ENCODE assay signal across 9 cellular contexts in genomic region chr22:38396440-38397069, GRCh38. TPM values are rescaled to one million over a fixed set of nuclear protein-coding genes. Genes with fewer than 3 reads are reported as not detected.
A peak's percentile ranks its signal among the peaks of the same experiment; 100 is the strongest.
DNase-seq lines count a peak whose midpoint lies in the region; ATAC-seq and TF ChIP-seq lines count a peak whose summit lies in the region.
"Not testable (repeated sequence)": the region's sequence is repeated elsewhere in the genome, so short reads cannot be mapped to it uniquely, and the experiment has no call there.
"Had no signal": no experiment of that assay in that cellular context is flagged by ENCODE, and none has a peak within 500 bp of the region (broad histone marks: within the 10 kb centered on the region; RNA-seq: fewer than 3 reads in every experiment).

No MANE protein-coding gene starts in this region.

- peak overlapping the region; percentile 63 for H3K27ac Mint-ChIP-seq in T-helper 1 cell treated with Interleukin-12 subunit alpha and Interleukin-12 subunit beta and Interleukin-4 antibody, amounts not matched to agents 30 μg/mL and 1 μg/mL, for 36 hours
- not testable (repeated sequence) for H3K27ac Mint-ChIP-seq in activated naive CD8-positive, alpha-beta T cell treated with anti-CD3 and anti-CD28 coated beads, Interleukin-2, amount 10 ng/mL, durations not matched to agents 7 days and 5 days
- peak overlapping the region; percentile 62 to 84 for H3K27ac Mint-ChIP-seq in effector memory CD8-positive, alpha-beta T cell
- peak overlapping the region; percentile 86 to 94 for H3K27ac Mint-ChIP-seq in natural killer cell treated with Interleukin-12 subunit alpha and Interleukin-12 subunit beta and Interleukin-15 and Interleukin-18, amount 100 ng/mL, for 72 hours
- H3K27ac Mint-ChIP-seq in stimulated activated effector memory CD8-positive, alpha-beta T cell treated with anti-CD3 and anti-CD28 coated beads, Interleukin-12 subunit alpha, Interleukin-12 subunit beta, amount 100 ng/mL, for 72 hours, result peak overlapping the region; percentile 82

- not testable (repeated sequence) for H3K9me3 ChIP-seq in BLaER1 treated with 17β-estradiol and CSF1 and Interleukin-3, amounts not matched to agents 10 nM and 100 nM (replicated peaks in 1 of 11)

- H3K36me3 Mint-ChIP-seq in T-helper 1 cell treated with Interleukin-12 subunit alpha and Interleukin-12 subunit beta and Interleukin-4 antibody, amounts not matched to agents 30 μg/mL and 1 μg/mL, for 36 hours (ENCODE audit: low read depth); activated naive CD8-positive, alpha-beta T cell treated with anti-CD3 and anti-CD28 coated beads, Interleukin-2, amount 10 ng/mL, durations not matched to agents 7 days and 5 days; effector memory CD8-positive, alpha-beta T cell (ENCODE audit: insufficient read depth); natural killer cell treated with Interleukin-12 subunit alpha and Interleukin-12 subunit beta and Interleukin-15 and Interleukin-18, amount 100 ng/mL, for 72 hours; stimulated activated effector memory CD8-positive, alpha-beta T cell treated with anti-CD3 and anti-CD28 coated beads, Interleukin-12 subunit alpha, Interleukin-12 subunit beta, amount 100 ng/mL, for 72 hours: not testable (repeated sequence)

- peak overlapping the region in 9 of 11 experiments; percentile 67 to 87 (median 78); a peak in 15 of 22 replicates for H3K27ac ChIP-seq in BLaER1 treated with 17β-estradiol and CSF1 and Interleukin-3, amounts not matched to agents 10 nM and 100 nM
- peak overlapping the region; percentile 95 for H3K27ac ChIP-seq in HL-60 (replicated peaks)

- ATAC-seq in activated naive CD8-positive, alpha-beta T cell treated with anti-CD3 and anti-CD28 coated beads, Interleukin-2, amount 10 ng/mL, durations not matched to agents 7 days and 5 days (ENCODE audit: low read depth); effector memory CD8-positive, alpha-beta T cell (replicated peaks); natural killer cell treated with Interleukin-12 subunit alpha and Interleukin-12 subunit beta and Interleukin-15 and Interleukin-18, amount 100 ng/mL, for 72 hours; stimulated activated effector memory CD8-positive, alpha-beta T cell treated with anti-CD3 and anti-CD28 coated beads, Interleukin-12 subunit alpha, Interleukin-12 subunit beta, amount 100 ng/mL, for 72 hours: not testable (repeated sequence)

- H3K4me3 Mint-ChIP-seq in T-helper 1 cell treated with Interleukin-12 subunit alpha and Interleukin-12 subunit beta and Interleukin-4 antibody, amounts not matched to agents 30 μg/mL and 1 μg/mL, for 36 hours, result peak overlapping the region; percentile 79
- H3K4me3 Mint-ChIP-seq in activated naive CD8-positive, alpha-beta T cell treated with anti-CD3 and anti-CD28 coated beads, Interleukin-2, amount 10 ng/mL, durations not matched to agents 7 days and 5 days, result peak overlapping the region; percentile 65
- H3K4me3 Mint-ChIP-seq in effector memory CD8-positive, alpha-beta T cell, result peak overlapping the region; percentile 75 to 80
- H3K4me3 Mint-ChIP-seq in natural killer cell treated with Interleukin-12 subunit alpha and Interleukin-12 subunit beta and Interleukin-15 and Interleukin-18, amount 100 ng/mL, for 72 hours, result peak overlapping the region; percentile 71
- H3K4me3 Mint-ChIP-seq in stimulated activated effector memory CD8-positive, alpha-beta T cell treated with anti-CD3 and anti-CD28 coated beads, Interleukin-12 subunit alpha, Interleukin-12 subunit beta, amount 100 ng/mL, for 72 hours, result peak overlapping the region; percentile 73

- H3K4me1 ChIP-seq in BLaER1 treated with 17β-estradiol and CSF1 and Interleukin-3, amounts not matched to agents 10 nM and 100 nM, result peaks cover 13 to 29% (median 24%) of the 10 kb centered on the region in 10 experiments

- POLR2A ChIA-PET in activated naive CD8-positive, alpha-beta T cell treated with anti-CD3 and anti-CD28 coated beads, Interleukin-2, amount 10 ng/mL, durations not matched to agents 7 days and 5 days (lab: Charles Lee), result interaction anchor here (0.6 kb wide), 1 partner anchor 85 kb away, joined by 3 read pairs; no protein-coding TSS in a partner anchor

- H3K4me3 ChIP-seq in BLaER1 treated with 17β-estradiol and CSF1 and Interleukin-3, amounts not matched to agents 10 nM and 100 nM, result peak overlapping the region; percentile 67 to 86 (median 77)
- peak overlapping the region; percentile 77 for H3K4me3 ChIP-seq in HL-60 (replicated peaks; ENCODE audit: insufficient read depth, low read length)
- H3K4me3 ChIP-seq in iPS-11a (ENCODE audit: low read depth, low read length), result peak overlapping the region; percentile 77

- not testable (repeated sequence) for H3K9me3 Mint-ChIP-seq in T-helper 1 cell treated with Interleukin-12 subunit alpha and Interleukin-12 subunit beta and Interleukin-4 antibody, amounts not matched to agents 30 μg/mL and 1 μg/mL, for 36 hours; activated naive CD8-positive, alpha-beta T cell treated with anti-CD3 and anti-CD28 coated beads, Interleukin-2, amount 10 ng/mL, durations not matched to agents 7 days and 5 days; effector memory CD8-positive, alpha-beta T cell; natural killer cell treated with Interleukin-12 subunit alpha and Interleukin-12 subunit beta and Interleukin-15 and Interleukin-18, amount 100 ng/mL, for 72 hours; stimulated activated effector memory CD8-positive, alpha-beta T cell treated with anti-CD3 and anti-CD28 coated beads, Interleukin-12 subunit alpha, Interleukin-12 subunit beta, amount 100 ng/mL, for 72 hours

- H3K36me3 ChIP-seq in BLaER1 treated with 17β-estradiol and CSF1 and Interleukin-3, amounts not matched to agents 10 nM and 100 nM, result not testable (repeated sequence)

- peak overlapping the region; percentile 74 to 87 (median 85) for H3K9ac ChIP-seq in BLaER1 treated with 17β-estradiol and CSF1 and Interleukin-3, amounts not matched to agents 10 nM and 100 nM

- TF ChIP-seq CTCF in HL-60 (IDR thresholded peaks at IDR 0.05; ENCODE audit: insufficient read depth, low read length), result not testable (repeated sequence)

- H3K4me1 Mint-ChIP-seq in T-helper 1 cell treated with Interleukin-12 subunit alpha and Interleukin-12 subunit beta and Interleukin-4 antibody, amounts not matched to agents 30 μg/mL and 1 μg/mL, for 36 hours (ENCODE audit: low read depth), result peaks cover 40% of the 10 kb centered on the region
- peaks cover 39% of the 10 kb centered on the region for H3K4me1 Mint-ChIP-seq in activated naive CD8-positive, alpha-beta T cell treated with anti-CD3 and anti-CD28 coated beads, Interleukin-2, amount 10 ng/mL, durations not matched to agents 7 days and 5 days
- peaks cover 21 to 23% of the 10 kb centered on the region in 2 donors for H3K4me1 Mint-ChIP-seq in effector memory CD8-positive, alpha-beta T cell (ENCODE audit: low read depth in 2 of 2)
- H3K4me1 Mint-ChIP-seq in natural killer cell treated with Interleukin-12 subunit alpha and Interleukin-12 subunit beta and Interleukin-15 and Interleukin-18, amount 100 ng/mL, for 72 hours (ENCODE audit: low read depth in 2 of 2), result peaks cover 32 to 47% of the 10 kb centered on the region in 2 donors
- peaks cover 33% of the 10 kb centered on the region for H3K4me1 Mint-ChIP-seq in stimulated activated effector memory CD8-positive, alpha-beta T cell treated with anti-CD3 and anti-CD28 coated beads, Interleukin-12 subunit alpha, Interleukin-12 subunit beta, amount 100 ng/mL, for 72 hours

- not testable (repeated sequence) for DNase-seq in HL-60 (ENCODE audit: low read depth in 1 of 2, low spot score in 1 of 2); activated naive CD8-positive, alpha-beta T cell treated with anti-CD3 and anti-CD28 coated beads, Interleukin-2, amount 10 ng/mL, durations not matched to agents 7 days and 5 days; effector memory CD8-positive, alpha-beta T cell; natural killer cell treated with Interleukin-12 subunit alpha and Interleukin-12 subunit beta and Interleukin-15 and Interleukin-18, amount 100 ng/mL, for 72 hours (ENCODE audit: low spot score); stimulated activated effector memory CD8-positive, alpha-beta T cell treated with anti-CD3 and anti-CD28 coated beads, Interleukin-12 subunit alpha, Interleukin-12 subunit beta, amount 100 ng/mL, for 72 hours (ENCODE audit: low spot score in 2 of 2)

- peaks cover 7 to 82% (median 64%) of the 10 kb centered on the region in 11 experiments for H3K27me3 ChIP-seq in BLaER1 treated with 17β-estradiol and CSF1 and Interleukin-3, amounts not matched to agents 10 nM and 100 nM
- H3K27me3 ChIP-seq in HL-60 (ENCODE audit: insufficient read depth, poor library complexity, severe bottlenecking), result not testable (repeated sequence)

- peak overlapping the region; percentile 73 to 97 (median 91) for H3K4me2 ChIP-seq in BLaER1 treated with 17β-estradiol and CSF1 and Interleukin-3, amounts not matched to agents 10 nM and 100 nM

- peaks cover 18% of the 10 kb centered on the region for H3K27me3 Mint-ChIP-seq in T-helper 1 cell treated with Interleukin-12 subunit alpha and Interleukin-12 subunit beta and Interleukin-4 antibody, amounts not matched to agents 30 μg/mL and 1 μg/mL, for 36 hours (ENCODE audit: low read depth)
- H3K27me3 Mint-ChIP-seq in activated naive CD8-positive, alpha-beta T cell treated with anti-CD3 and anti-CD28 coated beads, Interleukin-2, amount 10 ng/mL, durations not matched to agents 7 days and 5 days, result peaks cover 21% of the 10 kb centered on the region
- H3K27me3 Mint-ChIP-seq in effector memory CD8-positive, alpha-beta T cell; natural killer cell treated with Interleukin-12 subunit alpha and Interleukin-12 subunit beta and Interleukin-15 and Interleukin-18, amount 100 ng/mL, for 72 hours: not testable (repeated sequence)

- H4K20me1 ChIP-seq in BLaER1 treated with 17β-estradiol and CSF1 and Interleukin-3, amounts not matched to agents 10 nM and 100 nM, result peaks cover 0 to 48% (median 6%) of the 10 kb centered on the region in 11 experiments; a peak in 6 of 22 replicates

RNA-seq across cellular contexts. Expression of gene KCNJ4, which starts 58.4 kb away (rescaled TPM):
- not detected for total RNA-seq in activated naive CD8-positive, alpha-beta T cell treated with anti-CD3 and anti-CD28 coated beads, Interleukin-2, amount 10 ng/mL, durations not matched to agents 7 days and 5 days
- total RNA-seq in natural killer cell treated with Interleukin-12 subunit alpha and Interleukin-12 subunit beta and Interleukin-15 and Interleukin-18, amount 100 ng/mL, for 72 hours, result not detected
- total RNA-seq: T-helper 2 cell treated with Interferon-gamma antibody and Interleukin-4, amounts not matched to agents 100 ng/mL and 5 ng/mL, for 36 hours had no signal
